13 cellular contexts compared by ENCODE assay signal in genomic region chr6:165571721-165572132, GRCh38.
DNase-seq lines count a peak whose midpoint lies in the region; ATAC-seq and TF ChIP-seq lines count a peak whose summit lies in the region.
"Had no signal": no experiment of that assay in that cellular context is flagged by ENCODE, and none has a peak within 500 bp of the region (broad histone marks: within the 10 kb centered on the region; RNA-seq: fewer than 3 reads in every experiment).

No MANE protein-coding gene starts in this region.

- H3K27ac ChIP-seq in osteoblast (ENCODE audit: low read depth, low read length): peak overlapping the region; percentile 90

- no peaks in the 10 kb centered on the region for H3K79me2 ChIP-seq in osteoblast (ENCODE audit: insufficient read depth, low read length)

- H3K4me2 ChIP-seq in osteoblast (ENCODE audit: insufficient read depth, low read length): peak overlapping the region; percentile 27

- no peaks in the 10 kb centered on the region for H3K36me3 ChIP-seq in osteoblast (ENCODE audit: insufficient read depth, low read length)

- peaks cover 15% of the 10 kb centered on the region for H3K4me1 ChIP-seq in osteoblast (ENCODE audit: insufficient read depth, low read length)

- TF ChIP-seq CTCF in osteoblast (IDR thresholded peaks at IDR 0.05; ENCODE audit: extremely low read depth, low read depth, low read length): no peak

- no peaks in the 10 kb centered on the region for H3K9me3 ChIP-seq in osteoblast (ENCODE audit: low read depth, low read length)

- no peaks in the 10 kb centered on the region for H3K27me3 ChIP-seq in osteoblast (ENCODE audit: insufficient read depth, low read length)

- H3K4me3 ChIP-seq in osteoblast (ENCODE audit: insufficient read depth, low read length): no peak overlapping the region

- H2AFZ ChIP-seq in osteoblast (ENCODE audit: low read length): no peak overlapping the region

- DNase-seq in osteoblast (ENCODE audit: insufficient read length, low spot score, missing footprints) (peak; percentile 65), EL (no peak), KG1 (lab: John Stamatoyannopoulos, UW) (no peak), NCI-H524 (lab: John Stamatoyannopoulos, UW) (no peak)
- no peak for DNase-seq in activated CD8-positive, alpha-beta memory T cell treated with anti-CD3 and anti-CD28 coated beads, Interleukin-2, amount 50 U/mL, for 48 hours
- DNase-seq: activated effector memory CD4-positive, alpha-beta T cell treated with Interleukin-2 at 50 U/mL for 16 hours; DND-41; effector memory CD8-positive, alpha-beta T cell; NCI-H446 treated with DMSO at 0.1 percent for 48 hours; stimulated activated CD8-positive, alpha-beta memory T cell treated with anti-CD3 and anti-CD28 coated beads, Interleukin-4, amount 100 ng/mL, for 48 hours had no signal

- H4K20me1 ChIP-seq in osteoblast (ENCODE audit: insufficient read depth, low read length): no peaks in the 10 kb centered on the region

- ATAC-seq in GM18909 (IDR thresholded peaks at IDR 0.05; ENCODE audit: poor library complexity, unreplicated experiment): peak; percentile 90
- peak; percentile 79 for ATAC-seq in HG02678 (IDR thresholded peaks at IDR 0.05; ENCODE audit: unreplicated experiment)
- peak; percentile 88 for ATAC-seq in HG03575 (IDR thresholded peaks at IDR 0.05; ENCODE audit: extremely low read depth, insufficient number of reproducible peaks, low FRiP score, unreplicated experiment)
- ATAC-seq: effector memory CD8-positive, alpha-beta T cell had no signal
